Comparison of ENCODE assay signal across 8 cellular contexts in genomic region chr10:110672580-110672919, GRCh38. TPM values are rescaled to one million over a fixed set of nuclear protein-coding genes. Genes with fewer than 3 reads are reported as not detected.
A peak's percentile ranks its signal among the peaks of the same experiment; 100 is the strongest.
DNase-seq lines count a peak whose midpoint lies in the region; ATAC-seq and TF ChIP-seq lines count a peak whose summit lies in the region.

No MANE protein-coding gene starts in this region.

- no peak for TF ChIP-seq POLR2A in tibial nerve (IDR thresholded peaks at IDR 0.05)

- 4 to 9% methylated on average over 9 to 11 of the region's 12 CpGs for WGBS in tibial nerve, 2 donors

- H3K9me3 ChIP-seq in left lung (no peaks in the 10 kb centered on the region), tibial nerve (no peaks in the 10 kb centered on the region)

- TF ChIP-seq CTCF in left lung (IDR thresholded peaks at IDR 0.05) (no peak), tibial nerve (IDR thresholded peaks at IDR 0.05) (no peak)

- peak overlapping the region; percentile 90 for H3K4me3 Mint-ChIP-seq in activated naive CD8-positive, alpha-beta T cell treated with anti-CD3 and anti-CD28 coated beads, Interleukin-2, amount 10 ng/mL, durations not matched to agents 7 days and 5 days

- H3K4me1 Mint-ChIP-seq in activated naive CD8-positive, alpha-beta T cell treated with anti-CD3 and anti-CD28 coated beads, Interleukin-2, amount 10 ng/mL, durations not matched to agents 7 days and 5 days: peaks cover 4% of the 10 kb centered on the region

- TF ChIP-seq EP300 in tibial nerve (IDR thresholded peaks at IDR 0.05): no peak

- no peaks in the 10 kb centered on the region for H3K36me3 ChIP-seq in left lung
- no peaks in the 10 kb centered on the region for H3K36me3 ChIP-seq in tibial nerve

- POLR2A ChIA-PET in activated naive CD8-positive, alpha-beta T cell treated with anti-CD3 and anti-CD28 coated beads, Interleukin-2, amount 10 ng/mL, durations not matched to agents 7 days and 5 days (lab: Charles Lee): interaction anchor here (1.0 to 1.5 kb wide), 2 partner anchors 62 to 368 kb away, joined by 3 to 5 read pairs; partner anchors contain the start of gene SMNDC1

- no peaks in the 10 kb centered on the region for H3K36me3 Mint-ChIP-seq in activated naive CD8-positive, alpha-beta T cell treated with anti-CD3 and anti-CD28 coated beads, Interleukin-2, amount 10 ng/mL, durations not matched to agents 7 days and 5 days

- DNase-seq in activated naive CD8-positive, alpha-beta T cell treated with anti-CD3 and anti-CD28 coated beads, Interleukin-2, amount 10 ng/mL, durations not matched to agents 7 days and 5 days: no peak
- no peak for DNase-seq in left lung
- DNase-seq in tibial nerve (ENCODE audit: low spot score in 2 of 2): no peak
- DNase-seq in G401 (ENCODE audit: low spot score): no peak
- DNase-seq in epidermal melanocyte (ENCODE audit: insufficient read length, low spot score): no peak
- no peak for DNase-seq in effector CD4-positive, alpha-beta T cell

- H3K4me3 ChIP-seq in left lung (peak overlapping the region; percentile 36 to 46), tibial nerve (peak overlapping the region; percentile 45 to 68 (median 62))

- in situ Hi-C loops in G401 (cut with HindIII; ENCODE audit: low sequenced_read_pairs): no loop called here

- ATAC-seq in GM19043 (IDR thresholded peaks at IDR 0.05; ENCODE audit: low read depth, unreplicated experiment): peak; percentile 18
- peak; percentile 14 for ATAC-seq in HG03060 (IDR thresholded peaks at IDR 0.05; ENCODE audit: low read depth, unreplicated experiment)
- ATAC-seq in activated naive CD8-positive, alpha-beta T cell treated with anti-CD3 and anti-CD28 coated beads, Interleukin-2, amount 10 ng/mL, durations not matched to agents 7 days and 5 days (ENCODE audit: low read depth): no peak
- ATAC-seq in left lung: peak; percentile 16

- H3K27ac Mint-ChIP-seq in activated naive CD8-positive, alpha-beta T cell treated with anti-CD3 and anti-CD28 coated beads, Interleukin-2, amount 10 ng/mL, durations not matched to agents 7 days and 5 days: peak overlapping the region; percentile 82

- peaks cover 37 to 88% of the 10 kb centered on the region in 2 donors for H3K27me3 ChIP-seq in left lung
- peaks cover 0 to 11% of the 10 kb centered on the region in 2 donors for H3K27me3 ChIP-seq in tibial nerve

- H3K27ac ChIP-seq in left lung (peak overlapping the region in 1 of 2 donors; percentile 47), tibial nerve (peak overlapping the region in 3 of 4 donors; percentile 57 to 86 (median 81))

- peaks cover 0 to 7% of the 10 kb centered on the region in 2 donors for H3K4me1 ChIP-seq in left lung
- H3K4me1 ChIP-seq in tibial nerve: peaks cover 0 to 7% (median 3%) of the 10 kb centered on the region in 4 donors

- intact Hi-C loops in left lung (cut with DNase I): no loop called here

- H3K27me3 Mint-ChIP-seq in activated naive CD8-positive, alpha-beta T cell treated with anti-CD3 and anti-CD28 coated beads, Interleukin-2, amount 10 ng/mL, durations not matched to agents 7 days and 5 days: peaks cover 39% of the 10 kb centered on the region

- H3K9me3 Mint-ChIP-seq in activated naive CD8-positive, alpha-beta T cell treated with anti-CD3 and anti-CD28 coated beads, Interleukin-2, amount 10 ng/mL, durations not matched to agents 7 days and 5 days: no peaks in the 10 kb centered on the region

RNA-seq across cellular contexts. Expression of gene RBM20, which starts 28.4 kb away (rescaled TPM):
- under 1 TPM; 0.06 to 0.17 TPM for total RNA-seq in activated naive CD8-positive, alpha-beta T cell treated with anti-CD3 and anti-CD28 coated beads, Interleukin-2, amount 10 ng/mL, durations not matched to agents 7 days and 5 days
- total RNA-seq in left lung (under 1 TPM; 0.55 to 0.65 TPM), tibial nerve (1 to 10 TPM; 1.3 to 8.7 (median 2.7) TPM)
- 2.4 and 2.7 TPM in 2 replicates for total RNA-seq in G401 (2014; rRNA removed; shearing (Covaris generic))
